15 cellular contexts compared by ENCODE assay signal in genomic region chr17:44916059-44916780, GRCh38. TPM values are rescaled to one million over a fixed set of nuclear protein-coding genes. Genes with fewer than 3 reads are reported as not detected.
A peak's percentile ranks its signal among the peaks of the same experiment; 100 is the strongest.
DNase-seq lines count a peak whose midpoint lies in the region; ATAC-seq and TF ChIP-seq lines count a peak whose summit lies in the region.
"Had no signal": no experiment of that assay in that cellular context is flagged by ENCODE, and none has a peak within 500 bp of the region (broad histone marks: within the 10 kb centered on the region; RNA-seq: fewer than 3 reads in every experiment).

No MANE protein-coding gene starts in this region.

- TF ChIP-seq CTCF in Peyer's patch (IDR thresholded peaks at IDR 0.05) (no peak), lower lobe of right lung (IDR thresholded peaks at IDR 0.05) (no peak), suprapubic skin (IDR thresholded peaks at IDR 0.05) (no peak)

- H3K9me3 ChIP-seq in Peyer's patch (no peaks in the 10 kb centered on the region), lower lobe of right lung (no peaks in the 10 kb centered on the region), suprapubic skin (no peaks in the 10 kb centered on the region)

- TF ChIP-seq EP300 in suprapubic skin (IDR thresholded peaks at IDR 0.05), result no peak

- TF ChIP-seq POLR2A in Peyer's patch (IDR thresholded peaks at IDR 0.05) (no peak), suprapubic skin (IDR thresholded peaks at IDR 0.05) (no peak)

- H3K36me3 ChIP-seq in Peyer's patch, result no peaks in the 10 kb centered on the region
- no peaks in the 10 kb centered on the region for H3K36me3 ChIP-seq in lower lobe of right lung
- H3K36me3 ChIP-seq in suprapubic skin, result no peaks in the 10 kb centered on the region

- DNase-seq in Peyer's patch, result peak in 2 of 3 donors; percentile 18 to 21
- peak; percentile 39 for DNase-seq in cerebellar cortex (ENCODE audit: low spot score)
- DNase-seq in lower lobe of right lung, result peak; percentile 23
- peak in 1 of 2 donors; percentile 44 for DNase-seq in suprapubic skin (ENCODE audit: low spot score in 2 of 2)
- no peak for DNase-seq in DMS153 (lab: John Stamatoyannopoulos, UW)
- DNase-seq in activated T-cell treated with anti-CD3 and anti-CD28 coated beads, Interleukin-2, amount 50 U/mL, for 1 hour, result no peak
- DNase-seq in activated CD4-positive, alpha-beta T cell treated with anti-CD3 and anti-CD28 coated beads for 4 hours, result no peak
- DNase-seq: activated CD8-positive, alpha-beta memory T cell treated with anti-CD3 and anti-CD28 coated beads, Interleukin-2, amount 50 U/mL, for 4 hours; activated naive CD8-positive, alpha-beta T cell treated with anti-CD3 and anti-CD28 coated beads, Interleukin-2, amount 10 ng/mL, durations not matched to agents 7 days and 5 days; CD8-positive, alpha-beta T cell; effector CD4-positive, alpha-beta T cell; NCI-H524 had no signal

- 64% methylated on average over 10 of the region's 10 CpGs for WGBS in suprapubic skin

- H3K27me3 ChIP-seq in Peyer's patch (no peaks in the 10 kb centered on the region), lower lobe of right lung (ENCODE audit: low read depth) (peaks cover 27% of the 10 kb centered on the region), suprapubic skin (peaks cover 20% of the 10 kb centered on the region)

- H3K27ac ChIP-seq in Peyer's patch (peak overlapping the region in 1 of 4 donors; percentile 5), lower lobe of right lung (no peak overlapping the region), suprapubic skin (peak overlapping the region; percentile 44)

- H3K4me3 ChIP-seq in Peyer's patch (no peak overlapping the region), lower lobe of right lung (no peak overlapping the region), suprapubic skin (no peak overlapping the region)
- H3K4me3 ChIP-seq: lung had no signal

- intact Hi-C loops in lower lobe of right lung (cut with DNase I), result no loop called here

- H3K4me1 ChIP-seq in Peyer's patch (peaks cover 0 to 7% (median 2%) of the 10 kb centered on the region in 4 donors), lower lobe of right lung (peaks cover 6% of the 10 kb centered on the region), suprapubic skin (peaks cover 33% of the 10 kb centered on the region)

- no peak for ATAC-seq in lower lobe of right lung
- ATAC-seq in HG03520 (IDR thresholded peaks at IDR 0.05; ENCODE audit: unreplicated experiment), result no peak
- ATAC-seq: CD8-positive, alpha-beta T cell had no signal

RNA-seq across cellular contexts. Expression of gene GFAP, which starts 0.9 kb away (rescaled TPM):
- total RNA-seq in Peyer's patch (not detected), lower lobe of right lung (not detected), suprapubic skin (1 to 10 TPM in 1 of 4 donors, under 1 TPM in 1, not detected in 2; 0.72 to 5.9 TPM)
- total RNA-seq: activated naive CD8-positive, alpha-beta T cell treated with anti-CD3 and anti-CD28 coated beads, Interleukin-2, amount 10 ng/mL, durations not matched to agents 7 days and 5 days; CD8-positive, alpha-beta T cell had no signal

RNA-seq across cellular contexts. Expression of gene EFTUD2, which starts 17.0 kb away (rescaled TPM):
- 100 to 1,000 TPM in 1 of 4 donors, 10 to 100 TPM in 3; 43.3 to 176 (median 69.8) TPM for total RNA-seq in Peyer's patch
- 108 TPM for total RNA-seq in lower lobe of right lung
- 100 to 1,000 TPM in 2 of 4 donors, 10 to 100 TPM in 2; 46.6 to 114 (median 94.7) TPM for total RNA-seq in suprapubic skin

RNA-seq across cellular contexts. Expression of gene KIF18B, which starts 31.4 kb away (rescaled TPM):
- total RNA-seq in Peyer's patch (10 to 100 TPM in 1 of 4 donors, 1 to 10 TPM in 3; 3.4 to 40.4 (median 6.8) TPM), lower lobe of right lung (0.89 TPM), suprapubic skin (1 to 10 TPM; 2.0 to 4.0 (median 2.8) TPM)

RNA-seq across cellular contexts. Expression of gene C1QL1, which starts 51.9 kb away (rescaled TPM):
- total RNA-seq in Peyer's patch, result 1 to 10 TPM in 1 of 4 donors, under 1 TPM in 1, not detected in 2; 0.67 to 3.3 TPM
- not detected for total RNA-seq in lower lobe of right lung
- not detected for total RNA-seq in suprapubic skin
- total RNA-seq: activated naive CD8-positive, alpha-beta T cell treated with anti-CD3 and anti-CD28 coated beads, Interleukin-2, amount 10 ng/mL, durations not matched to agents 7 days and 5 days; CD8-positive, alpha-beta T cell; subcutaneous adipose tissue had no signal

Comparison
In these comparisons a context has a peak if more than half of its experiments do, and no peak if none do; other contexts are left out.
1. DNase-seq: peak in Peyer's patch (2 of 3), cerebellar cortex (single experiment) and lower lobe of right lung (single experiment); none in DMS153 (single experiment), activated T-cell treated with anti-CD3 and anti-CD28 coated beads, Interleukin-2, amount 50 U/mL, for 1 hour (single experiment) and activated CD4-positive, alpha-beta T cell treated with anti-CD3 and anti-CD28 coated beads for 4 hours (0 of 2).